In genomic region chr1:172980971-172981370, GRCh38 we compare ENCODE assay signal across 33 cellular contexts.
"Had no signal": no experiment of that assay in that cellular context is flagged by ENCODE, and none has a peak within 500 bp of the region (broad histone marks: within the 10 kb centered on the region; RNA-seq: fewer than 3 reads in every experiment).

No MANE protein-coding gene starts in this region.

- H3K27me3 ChIP-seq: adrenal gland, body of pancreas, MG63 had no signal

- H3K36me3 ChIP-seq: adrenal gland, MG63, WERI-Rb-1 had no signal

- H3K9me3 ChIP-seq: adrenal gland, body of pancreas had no signal

- H3K36me3 Mint-ChIP-seq: activated naive CD4-positive, alpha-beta T cell treated with anti-CD3 and anti-CD28 coated beads, Interleukin-2, amount 50 U/mL, for 72 hours had no signal

- H3K4me3 Mint-ChIP-seq: activated CD8-positive, alpha-beta T cell treated with anti-CD3 and anti-CD28 coated beads, Interleukin-2, amount 10 ng/mL, durations not matched to agents 7 days and 5 days; activated naive CD4-positive, alpha-beta T cell treated with anti-CD3 and anti-CD28 coated beads for 36 hours; activated T-cell treated with anti-CD3 and anti-CD28 coated beads, Interleukin-2, amount 50 U/mL, for 24 hours; activated T-helper 1 cell treated with anti-CD3 and anti-CD28 coated beads, Interleukin-12 subunit alpha, Interleukin-12 subunit beta, Interleukin-2, Interleukin-4 antibody, amounts not matched to agents 30 ng/mL and 10 ng/mL and 1 ng/mL, durations not matched to agents 14 hours and 24 hours and 36 hours had no signal

- H3K9me3 Mint-ChIP-seq: activated naive CD4-positive, alpha-beta T cell treated with anti-CD3 and anti-CD28 coated beads for 36 hours; activated naive CD4-positive, alpha-beta T cell treated with anti-CD3 and anti-CD28 coated beads, Interleukin-2, amount 50 U/mL, for 72 hours; activated T-cell treated with anti-CD3 and anti-CD28 coated beads, Interleukin-2, amount 50 U/mL, for 24 hours; activated T-helper 1 cell treated with anti-CD3 and anti-CD28 coated beads, Interleukin-12 subunit alpha, Interleukin-12 subunit beta, Interleukin-2, Interleukin-4 antibody, amounts not matched to agents 30 ng/mL and 10 ng/mL and 1 ng/mL, durations not matched to agents 14 hours and 24 hours and 36 hours had no signal

- H3K27me3 Mint-ChIP-seq: activated T-cell treated with anti-CD3 and anti-CD28 coated beads, Interleukin-2, amount 50 U/mL, for 24 hours had no signal

- H3K27ac Mint-ChIP-seq: activated CD8-positive, alpha-beta T cell treated with anti-CD3 and anti-CD28 coated beads, Interleukin-2, amount 10 ng/mL, durations not matched to agents 7 days and 5 days; activated naive CD4-positive, alpha-beta T cell treated with anti-CD3 and anti-CD28 coated beads for 36 hours; activated naive CD4-positive, alpha-beta T cell treated with anti-CD3 and anti-CD28 coated beads, Interleukin-2, amount 50 U/mL, for 72 hours; activated T-cell treated with anti-CD3 and anti-CD28 coated beads, Interleukin-2, amount 50 U/mL, for 24 hours; activated T-helper 1 cell treated with anti-CD3 and anti-CD28 coated beads, Interleukin-12 subunit alpha, Interleukin-12 subunit beta, Interleukin-2, Interleukin-4 antibody, amounts not matched to agents 30 ng/mL and 10 ng/mL and 1 ng/mL, durations not matched to agents 14 hours and 24 hours and 36 hours had no signal

- ATAC-seq: activated CD8-positive, alpha-beta T cell treated with anti-CD3 and anti-CD28 coated beads, Interleukin-2, amount 10 ng/mL, durations not matched to agents 7 days and 5 days; activated naive CD4-positive, alpha-beta T cell treated with anti-CD3 and anti-CD28 coated beads, Interleukin-2, amount 50 U/mL, for 72 hours; body of pancreas; Right ventricle myocardium inferior had no signal

- DNase-seq: activated CD4-positive, alpha-beta T cell treated with anti-CD3 and anti-CD28 coated beads for 1 hour; activated CD4-positive, alpha-beta T cell treated with anti-CD3 and anti-CD28 coated beads for 48 hours; activated CD4-positive, alpha-beta T cell treated with anti-CD3 and anti-CD28 coated beads, Interleukin-2, amount 50 U/mL, for 4 hours; activated CD4-positive, CD25-positive, alpha-beta regulatory T cell; activated CD8-positive, alpha-beta T cell treated with anti-CD3 and anti-CD28 coated beads, Interleukin-2, amount 10 ng/mL, durations not matched to agents 7 days and 5 days; activated gamma-delta T cell treated with Interleukin-2 at 50 U/mL for 16 hours; activated naive CD4-positive, alpha-beta T cell treated with anti-CD3 and anti-CD28 coated beads for 36 hours; activated T-cell treated with anti-CD3 and anti-CD28 coated beads, Interleukin-2, amount 50 U/mL, for 24 hours; adrenal gland; body of pancreas; caudate nucleus; cerebellar nuclear complex; Kasumi-1; MG63; NCI-H1092; NCI-H1436 treated with DMSO at 0.1 percent for 48 hours; NCI-H187; NCI-H2029 treated with DMSO at 0.1 percent for 48 hours; NCI-H2107; NCI-H2171; NCI-H510A; NCI-H526; NCI-H748 treated with DMSO at 0.1 percent for 48 hours; NK-92 treated with Interleukin-12 subunit alpha and Interleukin-12 subunit beta, amount 100 ng/mL, for 24 hours; SIG-M5; T-helper 1 cell; T-helper 2 cell; T-helper 9 cell; WERI-Rb-1 had no signal

- H3K27ac ChIP-seq: adrenal gland, body of pancreas, RWPE1, WERI-Rb-1 had no signal

- H3K4me3 ChIP-seq: adrenal gland, body of pancreas, MG63 had no signal
